Comparison of ENCODE assay signal across 7 cellular contexts in the genomic region with DNA sequence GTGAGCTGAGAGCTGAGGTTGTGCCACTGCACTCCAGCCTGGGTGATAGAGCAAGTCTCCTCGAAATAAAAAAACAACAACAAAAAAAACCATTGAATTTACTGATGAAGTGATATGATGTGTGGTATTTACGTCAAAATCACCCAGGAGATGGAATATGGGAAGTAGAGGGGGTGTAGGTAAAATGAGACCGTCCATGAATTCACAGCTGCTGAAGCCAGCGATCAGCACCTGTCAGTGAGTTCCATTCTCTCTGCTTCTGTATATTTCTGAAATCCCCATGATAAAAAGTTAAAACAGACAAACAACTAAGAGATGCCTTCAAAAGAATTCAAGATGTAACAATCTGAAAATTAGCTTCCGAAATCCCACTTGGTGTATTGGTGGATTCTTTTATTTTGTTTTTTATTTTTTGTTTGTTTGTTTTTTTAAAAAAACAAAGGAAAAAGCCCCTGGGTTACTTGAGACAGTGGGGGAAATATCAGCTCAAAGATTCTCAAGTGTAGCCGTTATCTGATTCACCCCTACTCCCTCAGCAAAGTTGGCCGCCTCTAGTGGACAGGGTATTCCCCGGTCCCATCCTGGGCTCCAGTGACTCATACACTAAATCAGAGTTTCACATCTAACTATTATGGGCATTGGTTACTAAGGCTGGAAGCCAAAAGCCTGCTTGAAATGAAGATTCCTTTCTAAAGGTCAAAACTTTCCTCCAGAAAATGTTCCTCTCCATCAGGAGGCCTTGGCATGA.
DNase-seq lines count a peak whose midpoint lies in the region; FAIRE-seq lines count a peak whose summit lies in the region.

No MANE protein-coding gene starts in this region.

- DNase-seq in GM18507 (ENCODE audit: extremely low spot score, insufficient read length, low read depth) (no peak), H4 (ENCODE audit: low spot score) (peak; percentile 23), NCI-H226 (peak; percentile 70), dedifferentiated amniotic fluid mesenchymal stem cell (ENCODE audit: extremely low spot score) (peak; percentile 60), medulla oblongata (ENCODE audit: extremely low spot score) (no peak), middle frontal gyrus (ENCODE audit: extremely low spot score, low spot score) (no peak)
- peak; percentile 55 for DNase-seq in stimulated activated CD8-positive, alpha-beta memory T cell treated with anti-CD3 and anti-CD28 coated beads, Interleukin-4, amount 100 ng/mL, for 48 hours

- FAIRE-seq in GM18507 (lab: Jason Lieb, UNC), result peak; percentile 89

Comparison
In these comparisons a context has a peak if more than half of its experiments do, and no peak if none do; other contexts are left out.
1. DNase-seq: peak in H4 (single experiment), NCI-H226 (single experiment), dedifferentiated amniotic fluid mesenchymal stem cell (single experiment) and stimulated activated CD8-positive, alpha-beta memory T cell treated with anti-CD3 and anti-CD28 coated beads, Interleukin-4, amount 100 ng/mL, for 48 hours (single experiment); none in GM18507 (single experiment), medulla oblongata (single experiment) and middle frontal gyrus (single experiment).